Comparison of ENCODE assay signal across 8 cellular contexts in genomic region chr17:74923538-74924249, GRCh38. TPM values are rescaled to one million over a fixed set of nuclear protein-coding genes. Genes with fewer than 3 reads are reported as not detected.
DNase-seq lines count a peak whose midpoint lies in the region; ATAC-seq lines count a peak whose summit lies in the region.

No MANE protein-coding gene starts in this region.

- intact Hi-C loops in right cardiac atrium (cut with DNase I) = no loop called here

- peaks cover 0 to 1% (median 0%) of the 10 kb centered on the region in 7 donors for H3K9me3 Mint-ChIP-seq in CD4-positive, CD25-positive, alpha-beta regulatory T cell

- H3K27ac Mint-ChIP-seq in CD4-positive, CD25-positive, alpha-beta regulatory T cell = no peak overlapping the region

- peaks cover 0 to 22% (median 0%) of the 10 kb centered on the region in 4 donors for H3K4me1 Mint-ChIP-seq in CD4-positive, CD25-positive, alpha-beta regulatory T cell

- H3K9ac ChIP-seq in adipocyte (ENCODE audit: low read length) = no peak overlapping the region

- H3K9me3 ChIP-seq in CD4-positive, CD25-positive, alpha-beta regulatory T cell (ENCODE audit: control insufficient read depth in 2 of 2, low read length in 2 of 2) = no peaks in the 10 kb centered on the region
- H3K9me3 ChIP-seq in adipocyte (ENCODE audit: control insufficient read depth, low read length) (no peaks in the 10 kb centered on the region), right cardiac atrium (ENCODE audit: control insufficient read depth, low read length) (no peaks in the 10 kb centered on the region)

- H3K27me3 ChIP-seq in CD4-positive, CD25-positive, alpha-beta regulatory T cell (ENCODE audit: control insufficient read depth, insufficient read depth, low read length) = peaks cover 9% of the 10 kb centered on the region
- H3K27me3 ChIP-seq in adipocyte (replicated peaks; ENCODE audit: control insufficient read depth, insufficient read depth, low read length) = peaks cover 60% of the 10 kb centered on the region
- H3K27me3 ChIP-seq in right cardiac atrium (ENCODE audit: control insufficient read depth, insufficient read depth) = no peaks in the 10 kb centered on the region

- H3K4me1 ChIP-seq in CD4-positive, CD25-positive, alpha-beta regulatory T cell (ENCODE audit: control insufficient read depth, insufficient read depth, low read length, poor library complexity, severe bottlenecking) = peaks cover 19% of the 10 kb centered on the region
- H3K4me1 ChIP-seq in adipocyte (ENCODE audit: control insufficient read depth, insufficient read depth, low read length) = no peaks in the 10 kb centered on the region
- H3K4me1 ChIP-seq in right cardiac atrium (ENCODE audit: control insufficient read depth, insufficient read depth, low read length) = no peaks in the 10 kb centered on the region

- H3K36me3 Mint-ChIP-seq in CD4-positive, CD25-positive, alpha-beta regulatory T cell = no peaks in the 10 kb centered on the region

- 4% methylated on average over 59 of the region's 59 CpGs for WGBS in right cardiac atrium

- H3K36me3 ChIP-seq in CD4-positive, CD25-positive, alpha-beta regulatory T cell (ENCODE audit: control insufficient read depth, insufficient read depth, low read length) = no peaks in the 10 kb centered on the region
- H3K36me3 ChIP-seq in adipocyte (ENCODE audit: control insufficient read depth, insufficient read depth, low read length, severe bottlenecking) = no peaks in the 10 kb centered on the region

- H3K27ac ChIP-seq in CD4-positive, CD25-positive, alpha-beta regulatory T cell (ENCODE audit: insufficient read depth, low read length, poor library complexity, severe bottlenecking) = no peak overlapping the region
- no peak overlapping the region for H3K27ac ChIP-seq in right cardiac atrium (ENCODE audit: low read length)

- peak; percentile 35 to 54 for ATAC-seq in CD4-positive, CD25-positive, alpha-beta regulatory T cell (ENCODE audit: low read depth in 2 of 2)
- ATAC-seq in right cardiac atrium (peak; percentile 42 to 72), HG02981 (IDR thresholded peaks at IDR 0.05; ENCODE audit: unreplicated experiment) (no peak), GM21528 (IDR thresholded peaks at IDR 0.05; ENCODE audit: low FRiP score, unreplicated experiment) (no peak)

- peaks cover 73% of the 10 kb centered on the region for H3K27me3 Mint-ChIP-seq in CD4-positive, CD25-positive, alpha-beta regulatory T cell

- DNase-seq in CD4-positive, CD25-positive, alpha-beta regulatory T cell = peak; percentile 51 to 63 (median 58)
- DNase-seq in HPDE6-E6E7 (ENCODE audit: extremely low spot score) (peak; percentile 70), T-helper 1 cell (peak; percentile 41 to 65 (median 54)), adipocyte (ENCODE audit: low read depth) (peak; percentile 78), right cardiac atrium (peak; percentile 76 to 88 (median 86)), skeletal muscle cell (ENCODE audit: low read depth) (no peak)

- H3K4me3 Mint-ChIP-seq in CD4-positive, CD25-positive, alpha-beta regulatory T cell = peak overlapping the region in 1 of 4 donors; percentile 63

- no peak overlapping the region for H3K4me3 ChIP-seq in CD4-positive, CD25-positive, alpha-beta regulatory T cell (ENCODE audit: low read depth, low read length)
- no peak overlapping the region for H3K4me3 ChIP-seq in adipocyte (ENCODE audit: low read length)
- peak overlapping the region; percentile 8 for H3K4me3 ChIP-seq in right cardiac atrium (ENCODE audit: low read length)
- peak overlapping the region; percentile 27 for H3K4me3 ChIP-seq in skeletal muscle cell (ENCODE audit: low read depth, low read length)

RNA-seq across cellular contexts. Expression of gene OTOP2, which starts 0.4 kb away (rescaled TPM):
- not detected for total RNA-seq in CD4-positive, CD25-positive, alpha-beta regulatory T cell
- not detected for polyA plus RNA-seq in CD4-positive, CD25-positive, alpha-beta regulatory T cell
- not detected for total RNA-seq in right cardiac atrium
- not detected for polyA plus RNA-seq in right cardiac atrium

RNA-seq across cellular contexts. Expression of gene USH1G, which starts 0.6 kb away (rescaled TPM):
- not detected for total RNA-seq in CD4-positive, CD25-positive, alpha-beta regulatory T cell
- polyA plus RNA-seq in CD4-positive, CD25-positive, alpha-beta regulatory T cell = not detected
- total RNA-seq in right cardiac atrium = under 1 TPM; 0.06 to 0.59 (median 0.27) TPM
- 0.23 TPM for polyA plus RNA-seq in right cardiac atrium

RNA-seq across cellular contexts. Expression of gene OTOP3, which starts 12.0 kb away (rescaled TPM):
- not detected for total RNA-seq in CD4-positive, CD25-positive, alpha-beta regulatory T cell
- polyA plus RNA-seq in CD4-positive, CD25-positive, alpha-beta regulatory T cell = not detected
- not detected for total RNA-seq in right cardiac atrium
- not detected for polyA plus RNA-seq in right cardiac atrium

RNA-seq across cellular contexts. Expression of gene FADS6, which starts 30.3 kb away (rescaled TPM):
- not detected for total RNA-seq in CD4-positive, CD25-positive, alpha-beta regulatory T cell
- not detected for polyA plus RNA-seq in CD4-positive, CD25-positive, alpha-beta regulatory T cell
- total RNA-seq in right cardiac atrium = not detected
- 0.05 TPM for polyA plus RNA-seq in right cardiac atrium

RNA-seq across cellular contexts. Expression of gene HID1, which starts 48.9 kb away (rescaled TPM):
- 5.6 TPM for total RNA-seq in CD4-positive, CD25-positive, alpha-beta regulatory T cell
- 1 to 10 TPM; 1.4 to 2.7 (median 2.4) TPM for polyA plus RNA-seq in CD4-positive, CD25-positive, alpha-beta regulatory T cell
- 10 to 100 TPM in 2 of 4 donors, 1 to 10 TPM in 2; 6.5 to 11.9 (median 10.1) TPM for total RNA-seq in right cardiac atrium
- 12.0 TPM for polyA plus RNA-seq in right cardiac atrium

Comparison
In these comparisons a context has a peak if more than half of its experiments do, and no peak if none do; other contexts are left out.
1. ATAC-seq: peak in CD4-positive, CD25-positive, alpha-beta regulatory T cell (2 of 2) and right cardiac atrium (2 of 2); none in HG02981 (single experiment) and GM21528 (single experiment).
2. H3K4me3 ChIP-seq: peak in right cardiac atrium (single experiment) and skeletal muscle cell (single experiment); none in CD4-positive, CD25-positive, alpha-beta regulatory T cell (single experiment) and adipocyte (single experiment).